15 cellular contexts compared by ENCODE assay signal in the genomic region with DNA sequence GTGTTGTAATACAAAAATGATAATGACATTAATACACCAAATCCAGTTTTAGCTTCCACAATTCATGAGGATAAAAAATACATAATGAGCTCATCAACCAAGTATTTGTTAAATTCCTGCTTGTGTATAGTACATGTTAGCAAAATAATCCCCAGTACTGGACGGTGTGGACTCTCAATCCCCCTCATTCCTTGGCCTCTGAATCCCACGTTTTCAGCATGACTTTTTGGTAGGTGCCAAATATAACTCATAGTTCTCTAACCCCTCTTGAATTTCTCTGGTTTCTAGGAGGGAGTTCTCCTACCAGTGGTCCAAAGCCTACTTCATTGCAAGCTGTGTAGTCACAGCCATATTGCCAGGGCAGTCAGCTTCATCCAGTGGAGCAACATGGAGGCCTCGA. TPM values are rescaled to one million over a fixed set of nuclear protein-coding genes. Genes with fewer than 3 reads are reported as not detected.
DNase-seq lines count a peak whose midpoint lies in the region; ATAC-seq and TF ChIP-seq lines count a peak whose summit lies in the region.
"Had no signal": no experiment of that assay in that cellular context is flagged by ENCODE, and none has a peak within 500 bp of the region (broad histone marks: within the 10 kb centered on the region; RNA-seq: fewer than 3 reads in every experiment).

No MANE protein-coding gene starts in this region.

- no TSS peak for BruUV-seq in HCT116 (replicated peaks; lab: Mats Ljungman, UMichigan)

- H3K4me1 ChIP-seq in HCT116 (ENCODE audit: control insufficient read depth in 1 of 2, insufficient read depth in 2 of 2, low read length in 2 of 2) (peaks cover 0 to 6% of the 10 kb centered on the region in 2 experiments; a peak in 1 of 4 replicates), skeletal muscle satellite cell (ENCODE audit: control insufficient read depth, insufficient read depth, low read length) (peaks cover 23% of the 10 kb centered on the region)

- H3K27me3 ChIP-seq in HCT116 (ENCODE audit: insufficient read depth, low read length): no peaks in the 10 kb centered on the region
- H3K27me3 ChIP-seq in skeletal muscle satellite cell (ENCODE audit: control insufficient read depth, insufficient read depth, low read length): no peaks in the 10 kb centered on the region
- H3K27me3 ChIP-seq: dorsolateral prefrontal cortex had no signal

- no peaks in the 10 kb centered on the region for H3K79me2 ChIP-seq in HCT116 (ENCODE audit: insufficient read depth, low read length)

- no peaks in the 10 kb centered on the region for H3K4me1 Mint-ChIP-seq in progenitor cell of endocrine pancreas (ENCODE audit: low read depth)
- H3K4me1 Mint-ChIP-seq: activated naive CD8-positive, alpha-beta T cell treated with anti-CD3 and anti-CD28 coated beads for 36 hours had no signal

- H3K27me3 Mint-ChIP-seq in progenitor cell of endocrine pancreas: no peaks in the 10 kb centered on the region

- POLR2A ChIA-PET in HCT116 (lab: Charles Lee): no interaction called here

- H3K36me3 ChIP-seq in HCT116 (ENCODE audit: control insufficient read depth in 1 of 2, insufficient read depth in 2 of 2, low read length in 2 of 2): no peaks in the 10 kb centered on the region
- no peaks in the 10 kb centered on the region for H3K36me3 ChIP-seq in skeletal muscle satellite cell (ENCODE audit: insufficient read depth, low read length)

- H4K20me1 ChIP-seq in HCT116 (ENCODE audit: insufficient read depth): no peaks in the 10 kb centered on the region

- no peak overlapping the region for H3K4me2 ChIP-seq in HCT116 (ENCODE audit: low read length)
- peak overlapping the region; percentile 68 for H3K4me2 ChIP-seq in skeletal muscle satellite cell (ENCODE audit: low read length)

- no peak overlapping the region for H3K27ac Mint-ChIP-seq in progenitor cell of endocrine pancreas
- H3K27ac Mint-ChIP-seq: activated naive CD8-positive, alpha-beta T cell treated with anti-CD3 and anti-CD28 coated beads for 36 hours had no signal

- H3K9me3 Mint-ChIP-seq in progenitor cell of endocrine pancreas (ENCODE audit: low read depth): no peaks in the 10 kb centered on the region
- H3K9me3 Mint-ChIP-seq: activated naive CD8-positive, alpha-beta T cell treated with anti-CD3 and anti-CD28 coated beads for 36 hours had no signal

- H3K4me3 ChIP-seq in HCT116 (replicated peaks in 1 of 2; ENCODE audit: low read depth in 1 of 2, low read length in 2 of 2): no peak overlapping the region
- H3K4me3 ChIP-seq in astrocyte of the cerebellum (ENCODE audit: low read depth, low read length): no peak overlapping the region
- H3K4me3 ChIP-seq in skeletal muscle satellite cell (ENCODE audit: low read length): peak overlapping the region; percentile 48
- H3K4me3 ChIP-seq: dorsolateral prefrontal cortex had no signal

- RAD21 ChIA-PET in HCT116 (lab: Charles Lee; ENCODE audit: low non-redundant PET in 1 of 2, low total read pairs in 2 of 2, uncharacterized antibody in 2 of 2, unreplicated experiment in 2 of 2): no interaction called here

- TF ChIP-seq POLR2A in HCT116 (IDR thresholded peaks at IDR 0.05; ENCODE audit: borderline replicate concordance, extremely low read depth, insufficient read depth, insufficient read length): no peak

- DNase-seq in HCT116 (ENCODE audit: low read depth, low spot score): no peak
- DNase-seq in astrocyte of the cerebellum (ENCODE audit: low read depth): peak; percentile 31
- DNase-seq in fibroblast of the conjunctiva (ENCODE audit: low read depth): peak; percentile 26
- DNase-seq in progenitor cell of endocrine pancreas (ENCODE audit: low spot score, unreplicated experiment): no peak
- no peak for DNase-seq in T-helper 9 cell
- no peak for DNase-seq in activated CD4-positive, alpha-beta T cell treated with anti-CD3 and anti-CD28 coated beads for 1 hour
- DNase-seq: activated CD4-positive, alpha-beta T cell treated with anti-CD3 and anti-CD28 coated beads for 48 hours; activated naive CD8-positive, alpha-beta T cell treated with anti-CD3 and anti-CD28 coated beads for 36 hours; dorsolateral prefrontal cortex; NCI-H1105; stimulated activated CD4-positive, alpha-beta T cell treated with anti-CD3 and anti-CD28 coated beads, Interleukin-4, amount 100 ng/mL, for 24 hours; T-helper 2 cell had no signal

- H2AFZ ChIP-seq in HCT116 (ENCODE audit: low read depth, low read length, poor library complexity, severe bottlenecking): peak overlapping the region; percentile 10

- H3K9ac ChIP-seq in HCT116 (ENCODE audit: low read length) (no peak overlapping the region), skeletal muscle satellite cell (ENCODE audit: low read depth, low read length) (peak overlapping the region; percentile 74)

- in situ Hi-C loops in astrocyte of the cerebellum (cut with HindIII; ENCODE audit: low sequenced_read_pairs): no loop called here

- H3K27ac ChIP-seq in HCT116 (ENCODE audit: low read depth, low read length): no peak overlapping the region

- no peak overlapping the region for H3K4me3 Mint-ChIP-seq in progenitor cell of endocrine pancreas (ENCODE audit: low read depth)
- H3K4me3 Mint-ChIP-seq: activated naive CD8-positive, alpha-beta T cell treated with anti-CD3 and anti-CD28 coated beads for 36 hours had no signal

- no peak for TF ChIP-seq CTCF in HCT116 (IDR thresholded peaks at IDR 0.05 in 2 of 3, conservative IDR thresholded peaks at IDR 0.05 in 1 of 3; ENCODE audit: borderline replicate concordance in 1 of 3, insufficient read depth in 1 of 3, low read depth in 2 of 3, low read length in 2 of 3)
- no peak for TF ChIP-seq CTCF in astrocyte of the cerebellum (IDR thresholded peaks at IDR 0.05; ENCODE audit: low read depth, low read length, missing control alignments)
- TF ChIP-seq CTCF in progenitor cell of endocrine pancreas (IDR thresholded peaks at IDR 0.05; ENCODE audit: unreplicated experiment): no peak

- TF ChIP-seq RAD21 in HCT116 (IDR thresholded peaks at IDR 0.05; ENCODE audit: low read depth): no peak

- H3K9me3 ChIP-seq in HCT116 (ENCODE audit: control insufficient read depth in 1 of 2, insufficient read depth in 1 of 2, low read depth in 1 of 2, low read length in 2 of 2) (no peaks in the 10 kb centered on the region), skeletal muscle satellite cell (replicated peaks; ENCODE audit: low read length) (no peaks in the 10 kb centered on the region)

- H3K36me3 Mint-ChIP-seq in progenitor cell of endocrine pancreas (ENCODE audit: insufficient read depth): no peaks in the 10 kb centered on the region
- H3K36me3 Mint-ChIP-seq: activated naive CD8-positive, alpha-beta T cell treated with anti-CD3 and anti-CD28 coated beads for 36 hours had no signal

- no peaks in the 10 kb centered on the region for H3K9me2 ChIP-seq in HCT116 (ENCODE audit: insufficient read depth)

- intact Hi-C loops in HCT116 (cut with micrococcal nuclease): no loop called here

- CTCF ChIA-PET in HCT116 (lab: Charles Lee): no interaction called here

- ATAC-seq in HCT116: no peak
- ATAC-seq in HG03095 (IDR thresholded peaks at IDR 0.05; ENCODE audit: unreplicated experiment): no peak
- ATAC-seq: Panc1 had no signal

TF ChIP-seq in HCT116, 20 proteins besides CTCF, POLR2A, EP300 and RAD21:
- TF ChIP-seq ZFX (IDR thresholded peaks at IDR 0.05): no peak
- no peak for TF ChIP-seq CEBPB (IDR thresholded peaks at IDR 0.05; ENCODE audit: low read depth)
- TF ChIP-seq CBX3 (IDR thresholded peaks at IDR 0.05; ENCODE audit: low read depth): no peak
- TF ChIP-seq SRF (IDR thresholded peaks at IDR 0.05; ENCODE audit: low read depth): no peak
- TF ChIP-seq, protein P1, sequence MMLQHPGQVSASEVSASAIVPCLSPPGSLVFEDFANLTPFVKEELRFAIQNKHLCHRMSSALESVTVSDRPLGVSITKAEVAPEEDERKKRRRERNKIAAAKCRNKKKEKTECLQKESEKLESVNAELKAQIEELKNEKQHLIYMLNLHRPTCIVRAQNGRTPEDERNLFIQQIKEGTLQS (IDR thresholded peaks at IDR 0.05): no peak

RNA-seq across cellular contexts. Expression of a gene that starts 41.4 kb away (rescaled TPM):
- total RNA-seq in HCT116 (2021; ENCODE audit: unreplicated experiment): 49.9 TPM
- 49.7 and 61.6 TPM in 2 replicates for polyA plus RNA-seq in HCT116 (2012)
- total RNA-seq in skeletal muscle satellite cell (2012; rRNA removed): 159 and 170 TPM in 2 replicates
- 20.4 and 23.2 TPM in 2 replicates for total RNA-seq in progenitor cell of endocrine pancreas

RNA-seq across cellular contexts. Expression of a gene that starts 51.6 kb away (rescaled TPM):
- 156 TPM for total RNA-seq in HCT116 (2021; ENCODE audit: unreplicated experiment)
- polyA plus RNA-seq in HCT116 (2012): 80.4 and 81.4 TPM in 2 replicates
- 135 and 137 TPM in 2 replicates for total RNA-seq in skeletal muscle satellite cell (2012; rRNA removed)
- 229 and 243 TPM in 2 replicates for total RNA-seq in progenitor cell of endocrine pancreas

Comparison
In these comparisons a context has a peak if more than half of its experiments do, and no peak if none do; other contexts are left out.
1. DNase-seq: peak in astrocyte of the cerebellum (single experiment) and fibroblast of the conjunctiva (single experiment); none in HCT116 (single experiment), progenitor cell of endocrine pancreas (single experiment), T-helper 9 cell (single experiment) and activated CD4-positive, alpha-beta T cell treated with anti-CD3 and anti-CD28 coated beads for 1 hour (single experiment).